8 cellular contexts compared by ENCODE assay signal in the genomic region with DNA sequence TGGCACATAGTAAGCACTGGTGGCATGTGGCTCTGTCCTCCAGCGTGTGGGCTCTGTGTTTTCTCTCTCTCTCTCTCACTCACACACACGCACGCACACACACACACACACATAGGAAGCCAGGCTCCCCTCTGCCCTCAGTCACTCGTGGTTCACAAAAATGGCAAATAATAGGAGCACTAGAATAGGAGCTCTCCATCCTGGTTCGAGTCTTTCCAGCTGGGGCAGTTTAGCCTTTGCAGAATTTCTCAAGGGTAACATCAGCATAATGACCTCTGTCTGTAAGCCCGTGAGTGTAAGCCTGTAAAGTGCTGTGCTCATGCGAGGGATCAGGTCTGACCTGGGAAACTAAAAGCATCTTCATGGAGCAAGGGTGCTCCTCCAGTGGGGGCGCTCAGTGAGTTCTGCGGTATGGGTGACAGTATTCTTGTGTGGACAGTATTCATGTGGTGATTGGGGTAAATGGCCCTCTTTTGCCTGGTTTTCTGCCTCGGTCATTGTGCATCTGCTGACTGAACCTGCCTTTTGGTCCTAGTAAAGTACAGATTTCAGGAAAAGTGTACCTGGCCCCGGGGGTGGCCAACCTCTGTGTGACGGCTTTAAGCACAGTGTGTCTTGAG. TPM values are rescaled to one million over a fixed set of nuclear protein-coding genes. Genes with fewer than 3 reads are reported as not detected.
DNase-seq lines count a peak whose midpoint lies in the region; ATAC-seq, FAIRE-seq and TF ChIP-seq lines count a peak whose summit lies in the region.

No MANE protein-coding gene starts in this region.

- H3K27me3 ChIP-seq in ascending aorta (no peaks in the 10 kb centered on the region), iPS-18a (ENCODE audit: control insufficient read depth, insufficient read depth, low read length) (peaks cover 18% of the 10 kb centered on the region), small intestine (ENCODE audit: control insufficient read depth in 2 of 2, insufficient read depth in 2 of 2, low read length in 2 of 2) (no peaks in the 10 kb centered on the region)

- H3K4me1 ChIP-seq in ascending aorta (peaks cover 40 to 63% of the 10 kb centered on the region in 2 donors), iPS-18a (ENCODE audit: control insufficient read depth, low read depth, low read length) (peaks cover 35% of the 10 kb centered on the region), small intestine (ENCODE audit: control insufficient read depth in 2 of 2, insufficient read depth in 1 of 2, low read depth in 1 of 2, low read length in 1 of 2) (peaks cover 7 to 8% of the 10 kb centered on the region in 2 donors)

- H3K36me3 ChIP-seq in ascending aorta (peaks cover 6 to 11% of the 10 kb centered on the region in 2 donors), iPS-18a (ENCODE audit: control insufficient read depth, low read depth, low read length) (peaks cover 3% of the 10 kb centered on the region), small intestine (ENCODE audit: control insufficient read depth in 2 of 2, insufficient read depth in 2 of 2, low read length in 2 of 2) (peaks cover 0 to 2% of the 10 kb centered on the region in 2 donors)

- H3K9ac ChIP-seq in iPS-18a (ENCODE audit: low read length) = no peak overlapping the region

- intact Hi-C loops in ascending aorta (cut with DNase I) = loop anchor here (1.0 to 10.0 kb wide), 6 partner anchors 41 to 1089 kb away; a partner anchor contains a TSS

- no peaks in the 10 kb centered on the region for H3K9me3 ChIP-seq in ascending aorta
- no peaks in the 10 kb centered on the region for H3K9me3 ChIP-seq in iPS-18a (ENCODE audit: control insufficient read depth, low read depth, low read length)
- no peaks in the 10 kb centered on the region for H3K9me3 ChIP-seq in small intestine (ENCODE audit: control insufficient read depth, low read depth)

- 16 to 24% (median 20%) methylated on average over 12 of the region's 12 CpGs for WGBS in small intestine, 3 donors

- H3K4me3 ChIP-seq in ascending aorta (peak overlapping the region; percentile 81 to 95), iPS-18a (ENCODE audit: low read length) (peak overlapping the region; percentile 74), small intestine (ENCODE audit: low read depth in 1 of 2, low read length in 2 of 2) (peak overlapping the region in 1 of 2 donors; percentile 71)

- DNase-seq in EL (peak; percentile 29), NCI-H510A treated with DMSO at 0.1 percent for 48 hours (lab: John Stamatoyannopoulos, UW) (peak; percentile 97), ascending aorta (ENCODE audit: low spot score in 2 of 2) (peak in 1 of 2 donors; percentile 66), small intestine (peak; percentile 44), DMS153 (lab: John Stamatoyannopoulos, UW) (no peak)

- H3K27ac ChIP-seq in ascending aorta (peak overlapping the region; percentile 99), iPS-18a (ENCODE audit: low read length) (no peak overlapping the region), small intestine (ENCODE audit: low read depth in 1 of 2, low read length in 1 of 2) (peak overlapping the region; percentile 68 to 99)

- TF ChIP-seq CTCF in ascending aorta (IDR thresholded peaks at IDR 0.05) = no peak

- ATAC-seq in HG02588 (IDR thresholded peaks at IDR 0.05; ENCODE audit: unreplicated experiment) (no peak), GM21381 (IDR thresholded peaks at IDR 0.05; ENCODE audit: unreplicated experiment) (no peak)

- FAIRE-seq in small intestine (lab: Jason Lieb, UNC) = no peak

RNA-seq across cellular contexts. Expression of a gene that starts 0.8 kb away (rescaled TPM):
- total RNA-seq in ascending aorta = 12.8 TPM
- 10 to 100 TPM; 12.4 to 24.6 (median 16.8) TPM for polyA plus RNA-seq in small intestine

RNA-seq across cellular contexts. Expression of a gene that starts 41.0 kb away (rescaled TPM):
- 12.3 TPM for total RNA-seq in ascending aorta
- polyA plus RNA-seq in small intestine = 10 to 100 TPM; 41.9 to 50.3 (median 47.5) TPM
